In the genomic region with DNA sequence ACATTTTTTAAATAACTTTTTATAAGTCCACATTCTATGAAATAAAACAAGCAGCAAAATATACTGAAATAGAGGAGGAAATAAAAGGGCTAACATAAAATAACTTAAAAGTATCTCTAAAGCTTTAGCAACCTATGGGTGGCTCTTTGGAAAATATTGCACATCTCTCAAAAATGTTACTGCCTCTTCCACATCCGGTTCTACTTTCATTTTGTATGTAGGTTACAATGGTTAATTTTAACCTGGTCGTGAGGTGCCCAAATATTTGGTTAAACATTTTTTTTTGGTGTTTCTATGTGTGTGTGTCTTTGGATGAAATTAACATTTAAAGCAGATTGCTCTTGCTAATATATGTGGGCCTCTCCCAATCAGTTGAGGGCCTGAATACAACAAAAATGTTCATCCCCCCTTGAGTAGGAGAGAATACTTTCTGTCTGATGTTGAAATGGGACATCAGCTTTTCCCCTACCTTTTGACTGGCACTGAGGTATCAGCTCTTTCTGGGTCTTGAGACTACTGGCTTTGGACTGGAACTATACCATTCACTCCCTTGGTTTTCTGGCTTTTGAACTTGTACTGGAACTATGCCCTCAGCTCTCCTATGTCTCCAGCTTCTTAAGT, we compare ENCODE assay signal across 20 cellular contexts.
DNase-seq lines count a peak whose midpoint lies in the region; ATAC-seq, FAIRE-seq and TF ChIP-seq lines count a peak whose summit lies in the region.
"Had no signal": no experiment of that assay in that cellular context is flagged by ENCODE, and none has a peak within 500 bp of the region (broad histone marks: within the 10 kb centered on the region; RNA-seq: fewer than 3 reads in every experiment).

No MANE protein-coding gene starts in this region.

- intact Hi-C loops in thyroid gland (cut with DNase I) (no loop called here), right lobe of liver (cut with DNase I) (loop anchor here in 1 of 2 donors (10.0 kb wide), 1 partner anchor 224 kb away; no protein-coding TSS in a partner anchor)

- no peaks in the 10 kb centered on the region for H3K36me3 ChIP-seq in OCI-LY1 (ENCODE audit: insufficient read depth, low read length)
- no peaks in the 10 kb centered on the region for H3K36me3 ChIP-seq in thyroid gland
- no peaks in the 10 kb centered on the region for H3K36me3 ChIP-seq in right lobe of liver
- H3K36me3 ChIP-seq: heart left ventricle, upper lobe of right lung had no signal

- no peak overlapping the region for H3K4me2 ChIP-seq in OCI-LY1 (ENCODE audit: low read length)

- H3K9me3 ChIP-seq in OCI-LY1 (ENCODE audit: low read length) (no peaks in the 10 kb centered on the region), thyroid gland (no peaks in the 10 kb centered on the region), right lobe of liver (no peaks in the 10 kb centered on the region)
- H3K9me3 ChIP-seq: heart left ventricle, psoas muscle, upper lobe of right lung had no signal

- peak overlapping the region; percentile 58; the same call in 1 of the 2 replicates for H2AFZ ChIP-seq in OCI-LY1 (ENCODE audit: low read length)

- no peak for TF ChIP-seq CTCF in OCI-LY1 (IDR thresholded peaks at IDR 0.05; ENCODE audit: low read length)
- no peak for TF ChIP-seq CTCF in thyroid gland (IDR thresholded peaks at IDR 0.05)
- no peak for TF ChIP-seq CTCF in right lobe of liver (IDR thresholded peaks at IDR 0.05)

- no peak for DNase-seq in GM18507 (ENCODE audit: extremely low spot score, insufficient read length, low read depth)
- DNase-seq in activated naive CD4-positive, alpha-beta T cell treated with anti-CD3 and anti-CD28 coated beads, Interleukin-2, amount 50 U/mL, for 16 hours: no peak
- DNase-seq in thyroid gland: no peak
- DNase-seq in right lobe of liver: no peak
- no peak for DNase-seq in activated T-cell treated with anti-CD3 and anti-CD28 coated beads, Interleukin-2, amount 50 U/mL, for 1 hour
- DNase-seq: activated CD4-positive, CD25-positive, alpha-beta regulatory T cell treated with anti-CD3 and anti-CD28 coated beads, Interleukin-2, amount 50 U/mL, for 72 hours; activated naive CD8-positive, alpha-beta T cell treated with anti-CD3 and anti-CD28 coated beads, Interleukin-2, amount 50 U/mL, for 24 hours; activated T-cell treated with anti-CD3 and anti-CD28 coated beads for 4 hours; heart left ventricle; NCI-H1417; NCI-H345; psoas muscle; stimulated activated CD4-positive, alpha-beta T cell treated with anti-CD3 and anti-CD28 coated beads, Interleukin-2, amount 100 ng/mL, for 48 hours; T-helper 1 cell; upper lobe of right lung had no signal

- no peak for TF ChIP-seq POLR2A in thyroid gland (IDR thresholded peaks at IDR 0.05)
- TF ChIP-seq POLR2A in right lobe of liver (IDR thresholded peaks at IDR 0.05): no peak

- H3K4me3 ChIP-seq in OCI-LY1 (ENCODE audit: low read depth, low read length, poor library complexity, severe bottlenecking) (no peak overlapping the region), thyroid gland (replicated peaks in 1 of 3) (no peak overlapping the region), right lobe of liver (no peak overlapping the region)
- H3K4me3 ChIP-seq: heart left ventricle, psoas muscle, upper lobe of right lung had no signal

- no peaks in the 10 kb centered on the region for H3K9me2 ChIP-seq in OCI-LY1 (ENCODE audit: low read depth, low read length)

- FAIRE-seq in GM18507 (lab: Jason Lieb, UNC): peak; percentile 79

- no peaks in the 10 kb centered on the region for H3F3A ChIP-seq in OCI-LY1 (ENCODE audit: insufficient read depth, low read length)

- no peaks in the 10 kb centered on the region for H3K79me2 ChIP-seq in OCI-LY1 (ENCODE audit: insufficient read depth, low read length)

- peaks cover 16% of the 10 kb centered on the region for H3K4me1 ChIP-seq in OCI-LY1 (ENCODE audit: insufficient read depth, low read length, severe bottlenecking)
- no peaks in the 10 kb centered on the region for H3K4me1 ChIP-seq in thyroid gland
- no peaks in the 10 kb centered on the region for H3K4me1 ChIP-seq in right lobe of liver
- H3K4me1 ChIP-seq: psoas muscle, upper lobe of right lung had no signal

- H3K27ac ChIP-seq in OCI-LY1 (ENCODE audit: low read depth, low read length, poor library complexity, severe bottlenecking) (no peak overlapping the region), thyroid gland (no peak overlapping the region), right lobe of liver (no peak overlapping the region)
- H3K27ac ChIP-seq: epithelial cell of prostate, heart left ventricle, psoas muscle, upper lobe of right lung had no signal

- no peak overlapping the region for H3K9ac ChIP-seq in OCI-LY1 (ENCODE audit: low read length)

- WGBS in thyroid gland, 2 donors: 76 to 82% methylated on average over 2 of the region's 2 CpGs
- WGBS in right lobe of liver (ENCODE audit: insufficient coverage, low coverage, low lambda C conversion rate, missing lambda C conversion rate): 23% methylated on average over 2 of the region's 2 CpGs

- ATAC-seq in GM21528 (IDR thresholded peaks at IDR 0.05; ENCODE audit: low FRiP score, unreplicated experiment): peak; percentile 72
- peak; percentile 57 for ATAC-seq in HG03039 (IDR thresholded peaks at IDR 0.05; ENCODE audit: unreplicated experiment)
- ATAC-seq in right lobe of liver: no peak
- ATAC-seq: activated naive CD8-positive, alpha-beta T cell treated with anti-CD3 and anti-CD28 coated beads, Interleukin-2, amount 50 U/mL, for 24 hours; heart left ventricle; Panc1; psoas muscle; upper lobe of right lung had no signal

- H3K27me3 ChIP-seq in OCI-LY1 (ENCODE audit: insufficient read depth, low read length) (no peaks in the 10 kb centered on the region), thyroid gland (no peaks in the 10 kb centered on the region), right lobe of liver (no peaks in the 10 kb centered on the region)
- H3K27me3 ChIP-seq: heart left ventricle, upper lobe of right lung had no signal

- H4K20me1 ChIP-seq in OCI-LY1 (ENCODE audit: insufficient read depth, low read length): no peaks in the 10 kb centered on the region

Comparison
In these comparisons a context has a peak if more than half of its experiments do, and no peak if none do; other contexts are left out.
1. ATAC-seq: peak in GM21528 (single experiment) and HG03039 (single experiment); none in right lobe of liver (0 of 4).